Comparison of ENCODE assay signal across 25 cellular contexts in genomic region chr2:160139350-160139749, GRCh38.
"Had no signal": no experiment of that assay in that cellular context is flagged by ENCODE, and none has a peak within 500 bp of the region (broad histone marks: within the 10 kb centered on the region; RNA-seq: fewer than 3 reads in every experiment).

No MANE protein-coding gene starts in this region.

- H2AFZ ChIP-seq: parathyroid adenoma had no signal

- H3K9me3 ChIP-seq: colonic mucosa, esophagus muscularis mucosa, heart right ventricle, left lung, right atrium auricular region, spleen, thoracic aorta, transverse colon, upper lobe of right lung, uterus had no signal

- H3K9me3 Mint-ChIP-seq: natural killer cell; stimulated activated memory B cell treated with anti-CD40 and anti-IgM and Interleukin-4, amounts not matched to agents 10 μg/mL and 1 μg/mL and 100 μg/mL, for 72 hours; stimulated activated naive CD8-positive, alpha-beta T cell treated with anti-CD3 and anti-CD28 coated beads, Interleukin-15, Interleukin-2, amounts not matched to agents 100 ng/mL and 50 ng/mL, for 24 hours had no signal

- H3K4me1 ChIP-seq: colonic mucosa, esophagus muscularis mucosa, parathyroid adenoma, spleen, uterus had no signal

- H3K4me3 Mint-ChIP-seq: natural killer cell; stimulated activated memory B cell treated with anti-CD40 and anti-IgM and Interleukin-4, amounts not matched to agents 10 μg/mL and 1 μg/mL and 100 μg/mL, for 72 hours; stimulated activated naive CD8-positive, alpha-beta T cell treated with anti-CD3 and anti-CD28 coated beads, Interleukin-15, Interleukin-2, amounts not matched to agents 100 ng/mL and 50 ng/mL, for 24 hours had no signal

- H3K27ac Mint-ChIP-seq: natural killer cell; progenitor cell of endocrine pancreas; stimulated activated memory B cell treated with anti-CD40 and anti-IgM and Interleukin-4, amounts not matched to agents 10 μg/mL and 1 μg/mL and 100 μg/mL, for 72 hours; stimulated activated naive CD8-positive, alpha-beta T cell treated with anti-CD3 and anti-CD28 coated beads, Interleukin-15, Interleukin-2, amounts not matched to agents 100 ng/mL and 50 ng/mL, for 24 hours had no signal

- H3K36me3 ChIP-seq: colonic mucosa, esophagus muscularis mucosa, heart right ventricle, left lung, right atrium auricular region, spleen, thoracic aorta, transverse colon, upper lobe of right lung, uterus had no signal

- H3K27me3 ChIP-seq: colonic mucosa, esophagus muscularis mucosa, foreskin keratinocyte, heart right ventricle, left lung, right atrium auricular region, transverse colon, upper lobe of right lung, uterus had no signal

- DNase-seq: colonic mucosa; effector memory CD4-positive, alpha-beta T cell; foreskin keratinocyte; glutamatergic neuron; heart right ventricle; hippocampal formation; left cardiac atrium; left lung; mesendoderm; natural killer cell; occipital lobe; spleen; stimulated activated CD4-positive, alpha-beta T cell treated with anti-CD3 and anti-CD28 coated beads, Interleukin-4, amount 100 ng/mL, for 4 hours; transverse colon; upper lobe of right lung; uterus had no signal

- H3K27ac ChIP-seq: colonic mucosa, esophagus muscularis mucosa, foreskin keratinocyte, heart right ventricle, left lung, parathyroid adenoma, right atrium auricular region, skin epidermis, spleen, transverse colon, upper lobe of right lung had no signal

- H3K9ac ChIP-seq: parathyroid adenoma had no signal

- H3K4me3 ChIP-seq: colonic mucosa, esophagus muscularis mucosa, heart right ventricle, left lung, right atrium auricular region, skin epidermis, spleen, thoracic aorta, transverse colon, upper lobe of right lung, uterus had no signal

- H3K27me3 Mint-ChIP-seq: progenitor cell of endocrine pancreas; stimulated activated memory B cell treated with anti-CD40 and anti-IgM and Interleukin-4, amounts not matched to agents 10 μg/mL and 1 μg/mL and 100 μg/mL, for 72 hours had no signal

- H3K36me3 Mint-ChIP-seq: natural killer cell; stimulated activated memory B cell treated with anti-CD40 and anti-IgM and Interleukin-4, amounts not matched to agents 10 μg/mL and 1 μg/mL and 100 μg/mL, for 72 hours had no signal

- ATAC-seq: foreskin keratinocyte; heart right ventricle; left cardiac atrium; left lung; natural killer cell; sciatic nerve; stimulated activated memory B cell treated with anti-CD40 and anti-IgM and Interleukin-4, amounts not matched to agents 10 μg/mL and 1 μg/mL and 100 μg/mL, for 72 hours; upper lobe of right lung had no signal

- H3K4me1 Mint-ChIP-seq: natural killer cell; stimulated activated memory B cell treated with anti-CD40 and anti-IgM and Interleukin-4, amounts not matched to agents 10 μg/mL and 1 μg/mL and 100 μg/mL, for 72 hours had no signal
